ENCODE assay signal across 10 cellular contexts in genomic region chr1:156963621-156964020, GRCh38. TPM values are rescaled to one million over a fixed set of nuclear protein-coding genes. Genes with fewer than 3 reads are reported as not detected.
A peak's percentile ranks its signal among the peaks of the same experiment; 100 is the strongest.
DNase-seq lines count a peak whose midpoint lies in the region; ATAC-seq and TF ChIP-seq lines count a peak whose summit lies in the region.
"Had no signal": no experiment of that assay in that cellular context is flagged by ENCODE, and none has a peak within 500 bp of the region (broad histone marks: within the 10 kb centered on the region; RNA-seq: fewer than 3 reads in every experiment).

No MANE protein-coding gene starts in this region.

- WGBS in suprapubic skin, result 40% methylated on average over 3 of the region's 3 CpGs

- no peaks in the 10 kb centered on the region for H3K4me1 ChIP-seq in suprapubic skin
- H3K4me1 ChIP-seq: ascending aorta had no signal

- H3K27me3 ChIP-seq in suprapubic skin, result no peaks in the 10 kb centered on the region
- H3K27me3 ChIP-seq: ascending aorta had no signal

- no peaks in the 10 kb centered on the region for H3K9me3 ChIP-seq in suprapubic skin
- H3K9me3 ChIP-seq: ascending aorta had no signal

- DNase-seq in NAMALWA (ENCODE audit: low spot score), result peak; percentile 70
- peak; percentile 20 for DNase-seq in activated CD4-positive, alpha-beta T cell treated with anti-CD3 and anti-CD28 coated beads, Interleukin-2, amount 50 U/mL, for 1 hour
- DNase-seq in globus pallidus (ENCODE audit: low spot score), result peak; percentile 11
- DNase-seq in stimulated activated naive CD8-positive, alpha-beta T cell treated with anti-CD3 and anti-CD28 coated beads, Interleukin-15, Interleukin-2, amounts not matched to agents 100 U/mL and 50 U/mL, for 24 hours, result peak; percentile 22
- no peak for DNase-seq in suprapubic skin (ENCODE audit: low spot score in 2 of 2)
- DNase-seq in cortex of kidney (lab: John Stamatoyannopoulos, UW), result no peak
- DNase-seq: hippocampal formation, NCI-H510A treated with DMSO at 0.1 percent for 48 hours had no signal

- no peak for TF ChIP-seq EP300 in suprapubic skin (IDR thresholded peaks at IDR 0.05)

- H3K36me3 ChIP-seq in suprapubic skin, result peaks cover 82% of the 10 kb centered on the region

- TF ChIP-seq CTCF in suprapubic skin (IDR thresholded peaks at IDR 0.05), result no peak

- H3K4me3 ChIP-seq in suprapubic skin, result no peak overlapping the region
- H3K4me3 ChIP-seq: ascending aorta had no signal

- no peak overlapping the region for H3K27ac ChIP-seq in suprapubic skin
- H3K27ac ChIP-seq: ascending aorta had no signal

- ATAC-seq in stimulated activated naive CD8-positive, alpha-beta T cell treated with anti-CD3 and anti-CD28 coated beads, Interleukin-15, Interleukin-2, amounts not matched to agents 100 U/mL and 50 U/mL, for 24 hours, result no peak
- ATAC-seq in GM21723 (IDR thresholded peaks at IDR 0.05; ENCODE audit: unreplicated experiment), result no peak

- TF ChIP-seq POLR2A in suprapubic skin (IDR thresholded peaks at IDR 0.05), result no peak

RNA-seq across cellular contexts. Expression of gene LRRC71, which starts 43.2 kb away (rescaled TPM):
- not detected for total RNA-seq in suprapubic skin
- total RNA-seq: ascending aorta had no signal

Comparison
In these comparisons a context has a peak if more than half of its experiments do, and no peak if none do; other contexts are left out.
1. DNase-seq: peak in NAMALWA (single experiment), activated CD4-positive, alpha-beta T cell treated with anti-CD3 and anti-CD28 coated beads, Interleukin-2, amount 50 U/mL, for 1 hour (single experiment), globus pallidus (single experiment) and stimulated activated naive CD8-positive, alpha-beta T cell treated with anti-CD3 and anti-CD28 coated beads, Interleukin-15, Interleukin-2, amounts not matched to agents 100 U/mL and 50 U/mL, for 24 hours (single experiment); none in suprapubic skin (0 of 2) and cortex of kidney (single experiment).